Comparison of ENCODE assay signal across 10 cellular contexts in genomic region chr2:174035981-174036742, GRCh38.
DNase-seq lines count a peak whose midpoint lies in the region; ATAC-seq and TF ChIP-seq lines count a peak whose summit lies in the region.
"Had no signal": no experiment of that assay in that cellular context is flagged by ENCODE, and none has a peak within 500 bp of the region (broad histone marks: within the 10 kb centered on the region; RNA-seq: fewer than 3 reads in every experiment).

No MANE protein-coding gene starts in this region.

- H2AFZ ChIP-seq in OCI-LY3 (ENCODE audit: low read depth, low read length), result no peak overlapping the region
- H2AFZ ChIP-seq in fibroblast of lung (ENCODE audit: low read length), result no peak overlapping the region
- H2AFZ ChIP-seq: PC-9 had no signal

- H3K27me3 ChIP-seq in OCI-LY3 (ENCODE audit: low read depth, low read length), result peaks cover 21% of the 10 kb centered on the region
- H3K27me3 ChIP-seq in fibroblast of lung (ENCODE audit: control insufficient read depth, insufficient read depth, low read length), result no peaks in the 10 kb centered on the region
- no peaks in the 10 kb centered on the region for H3K27me3 ChIP-seq in gastrocnemius medialis

- H3K4me2 ChIP-seq in OCI-LY3 (ENCODE audit: low read length), result peak overlapping the region; percentile 42
- H3K4me2 ChIP-seq in fibroblast of lung (ENCODE audit: extremely low read depth, insufficient read depth, low read length), result no peak overlapping the region
- H3K4me2 ChIP-seq: PC-9 had no signal

- H3K79me2 ChIP-seq in OCI-LY3 (ENCODE audit: low read length), result no peaks in the 10 kb centered on the region
- H3K79me2 ChIP-seq in fibroblast of lung (ENCODE audit: control insufficient read depth, insufficient read depth, low read length), result no peaks in the 10 kb centered on the region

- H3K4me1 ChIP-seq in OCI-LY3 (ENCODE audit: low read length) (peaks cover 62% of the 10 kb centered on the region), fibroblast of lung (ENCODE audit: control insufficient read depth, extremely low read depth, insufficient read depth, low read length) (peaks cover 6% of the 10 kb centered on the region), gastrocnemius medialis (peaks cover 11 to 36% of the 10 kb centered on the region in 2 donors)

- H3K4me3 ChIP-seq in OCI-LY3 (ENCODE audit: low read length) (no peak overlapping the region), fibroblast of lung (replicated peaks in 1 of 4; ENCODE audit: control extremely low read depth in 1 of 4, insufficient read depth in 1 of 4, low read depth in 3 of 4, low read length in 4 of 4) (peak overlapping the region in 1 of 4 experiments; percentile 2), gastrocnemius medialis (peak overlapping the region in 3 of 4 donors; percentile 2 to 42 (median 2))
- H3K4me3 ChIP-seq: PC-9 had no signal

- no peaks in the 10 kb centered on the region for H3K9me3 ChIP-seq in OCI-LY3 (ENCODE audit: insufficient read depth, low read length)
- H3K9me3 ChIP-seq in fibroblast of lung (ENCODE audit: control insufficient read depth, insufficient read depth, low read depth, low read length), result no peaks in the 10 kb centered on the region
- H3K9me3 ChIP-seq in gastrocnemius medialis, result no peaks in the 10 kb centered on the region

- intact Hi-C loops in gastrocnemius medialis (cut with DNase I; ENCODE audit: low total_unique reads), result loop anchor here (1.0 to 10.0 kb wide), 4 partner anchors 11 to 821 kb away; partner anchors contain the start of gene SP3

- ATAC-seq in gastrocnemius medialis, result peak; percentile 70 to 81

- peak; percentile 14; the same call in 1 of the 2 replicates for TF ChIP-seq CTCF in OCI-LY3 (IDR thresholded peaks at IDR 0.05; ENCODE audit: low read depth, low read length)
- TF ChIP-seq CTCF in fibroblast of lung (conservative IDR thresholded peaks at IDR 0.05 in 1 of 2, IDR thresholded peaks at IDR 0.05 in 1 of 2; ENCODE audit: low read depth in 1 of 2, low read length in 2 of 2), result peak; percentile 13 to 36
- TF ChIP-seq CTCF in gastrocnemius medialis (IDR thresholded peaks at IDR 0.05 in 4 of 5, conservative IDR thresholded peaks at IDR 0.05 in 1 of 5), result peak; percentile 12 to 25 (median 24)
- TF ChIP-seq CTCF in GM20000 (IDR thresholded peaks at IDR 0.05; ENCODE audit: extremely low read depth, missing control alignments), result no peak

- H3K36me3 ChIP-seq in OCI-LY3 (replicated peaks; ENCODE audit: low read depth, low read length) (no peaks in the 10 kb centered on the region), fibroblast of lung (ENCODE audit: control insufficient read depth, insufficient read depth, low read length) (no peaks in the 10 kb centered on the region), gastrocnemius medialis (no peaks in the 10 kb centered on the region)

- TF ChIP-seq POLR2A in gastrocnemius medialis (IDR thresholded peaks at IDR 0.05), result no peak

- H3K9ac ChIP-seq in OCI-LY3 (ENCODE audit: low read length) (no peak overlapping the region), fibroblast of lung (ENCODE audit: insufficient read depth, low read length) (no peak overlapping the region)

- H4K20me1 ChIP-seq in OCI-LY3 (ENCODE audit: insufficient read depth, low read length) (no peaks in the 10 kb centered on the region), fibroblast of lung (ENCODE audit: control insufficient read depth, extremely low read depth, insufficient read depth, low read length) (no peaks in the 10 kb centered on the region)

- peak; percentile 41 for DNase-seq in GM04504 (ENCODE audit: low read depth)
- DNase-seq in fibroblast of lung (ENCODE audit: low read depth in 2 of 2), result peak; percentile 55 to 67
- peak; percentile 68 to 78 for DNase-seq in gastrocnemius medialis
- DNase-seq in GM20000 (ENCODE audit: low spot score), result no peak
- DNase-seq in Ammon's horn (ENCODE audit: low spot score), result no peak
- DNase-seq in NCI-H187 treated with DMSO at 0.1 percent for 48 hours (lab: John Stamatoyannopoulos, UW), result no peak
- DNase-seq in NCI-H1417 (lab: John Stamatoyannopoulos, UW), result no peak
- DNase-seq: stimulated activated CD4-positive, alpha-beta T cell treated with anti-CD3 and anti-CD28 coated beads, Interleukin-2, amount 100 ng/mL, for 24 hours had no signal

- in situ Hi-C loops in gastrocnemius medialis (cut with MboI; ENCODE audit: low sequenced_read_pairs in 4 of 4), result loop anchor here in 3 of 4 donors (5.0 to 25.0 kb wide), 4 partner anchors 71 to 449 kb away; partner anchors contain the start of gene SP3 (in 1 of the 3)

- H3K27ac ChIP-seq in OCI-LY3 (ENCODE audit: low read length) (no peak overlapping the region), fibroblast of lung (ENCODE audit: insufficient read depth, low read length) (no peak overlapping the region), gastrocnemius medialis (peak overlapping the region; percentile 45 to 79 (median 61))
- H3K27ac ChIP-seq: PC-9 had no signal

Comparison
In these comparisons a context has a peak if more than half of its experiments do, and no peak if none do; other contexts are left out.
1. DNase-seq: peak in GM04504 (single experiment), fibroblast of lung (2 of 2) and gastrocnemius medialis (2 of 2); none in GM20000 (single experiment), Ammon's horn (single experiment), NCI-H187 treated with DMSO at 0.1 percent for 48 hours (single experiment) and NCI-H1417 (0 of 3).
2. H3K27ac ChIP-seq: peak in gastrocnemius medialis (4 of 4); none in OCI-LY3 (single experiment) and fibroblast of lung (single experiment).